ENCODE assay signal across 22 cellular contexts in genomic region chr9:93896496-93897033, GRCh38. TPM values are rescaled to one million over a fixed set of nuclear protein-coding genes. Genes with fewer than 3 reads are reported as not detected.
DNase-seq lines count a peak whose midpoint lies in the region; FAIRE-seq and TF ChIP-seq lines count a peak whose summit lies in the region.
"Had no signal": no experiment of that assay in that cellular context is flagged by ENCODE, and none has a peak within 500 bp of the region (broad histone marks: within the 10 kb centered on the region; RNA-seq: fewer than 3 reads in every experiment).

No MANE protein-coding gene starts in this region.

- peaks cover 4% of the 10 kb centered on the region for H3K36me3 Mint-ChIP-seq in activated naive CD4-positive, alpha-beta T cell treated with anti-CD3 and anti-CD28 coated beads for 36 hours (ENCODE audit: low read depth)

- peaks cover 0 to 25% (median 22%) of the 10 kb centered on the region in 8 donors for H3K9me3 ChIP-seq in spleen
- H3K9me3 ChIP-seq: body of pancreas had no signal

- CTCF ChIA-PET in activated naive CD4-positive, alpha-beta T cell treated with anti-CD3 and anti-CD28 coated beads for 36 hours (lab: Charles Lee), result no interaction called here

- H3K27ac Mint-ChIP-seq in activated naive CD4-positive, alpha-beta T cell treated with anti-CD3 and anti-CD28 coated beads for 36 hours, result no peak overlapping the region

- FAIRE-seq in GM12892 (lab: Jason Lieb, UNC), result no peak
- FAIRE-seq: urothelium cell line had no signal

- no peak overlapping the region for H3K4me3 ChIP-seq in spleen
- H3K4me3 ChIP-seq: body of pancreas, SK-N-MC had no signal

- no peak overlapping the region for H3K4me3 Mint-ChIP-seq in activated naive CD4-positive, alpha-beta T cell treated with anti-CD3 and anti-CD28 coated beads for 36 hours

- H3K9me3 Mint-ChIP-seq in activated naive CD4-positive, alpha-beta T cell treated with anti-CD3 and anti-CD28 coated beads for 36 hours, result peaks cover 9% of the 10 kb centered on the region

- peaks cover 23% of the 10 kb centered on the region for H3K4me1 Mint-ChIP-seq in activated naive CD4-positive, alpha-beta T cell treated with anti-CD3 and anti-CD28 coated beads for 36 hours (ENCODE audit: low read depth)

- WGBS in spleen, 5 donors, result 66 to 92% (median 83%) methylated on average over 4 to 9 of the region's 9 CpGs

- intact Hi-C loops in activated naive CD4-positive, alpha-beta T cell treated with anti-CD3 and anti-CD28 coated beads for 36 hours (cut with micrococcal nuclease), result no loop called here
- intact Hi-C loops in spleen (cut with DNase I; ENCODE audit: low total_unique reads), result no loop called here

- no peaks in the 10 kb centered on the region for H3K4me1 ChIP-seq in spleen

- no peaks in the 10 kb centered on the region for H3K36me3 ChIP-seq in spleen

- TF ChIP-seq POLR2A in GM12892 (IDR thresholded peaks at IDR 0.05; ENCODE audit: low read depth, low read length) (no peak), spleen (IDR thresholded peaks at IDR 0.05) (no peak)

- peak; percentile 2 for DNase-seq in activated naive CD4-positive, alpha-beta T cell treated with anti-CD3 and anti-CD28 coated beads for 36 hours
- no peak for DNase-seq in activated naive CD4-positive, alpha-beta T cell treated with Interleukin-2 at 50 U/mL for 16 hours
- peak; percentile 7 for DNase-seq in GM12892 (ENCODE audit: insufficient read length)
- DNase-seq in epidermal melanocyte (ENCODE audit: insufficient read length, low spot score), result peak; percentile 8
- peak; percentile 46 for DNase-seq in spleen
- no peak for DNase-seq in Kasumi-1 (lab: John Stamatoyannopoulos, UW)
- no peak for DNase-seq in NCI-H1105 (lab: John Stamatoyannopoulos, UW)
- DNase-seq in activated CD4-positive, alpha-beta T cell treated with anti-CD3 and anti-CD28 coated beads, Interleukin-2, amount 50 U/mL, for 4 hours, result no peak
- DNase-seq: ACHN; C1 segment of cervical spinal cord; effector CD8-positive, alpha-beta T cell; foreskin melanocyte; KBM-7; NCI-H146; NCI-H2171; NCI-H524 treated with DMSO at 0.1 percent for 48 hours had no signal

- TF ChIP-seq CTCF in spleen (IDR thresholded peaks at IDR 0.05 in 8 of 11, conservative IDR thresholded peaks at IDR 0.05 in 3 of 11), result no peak

- H3K27me3 ChIP-seq in spleen (replicated peaks in 1 of 7), result peaks cover 0 to 10% (median 0%) of the 10 kb centered on the region in 7 donors
- H3K27me3 ChIP-seq: body of pancreas had no signal

- H3K27me3 Mint-ChIP-seq in activated naive CD4-positive, alpha-beta T cell treated with anti-CD3 and anti-CD28 coated beads for 36 hours (ENCODE audit: low read depth), result no peaks in the 10 kb centered on the region

- H3K27ac ChIP-seq in spleen, result no peak overlapping the region
- H3K27ac ChIP-seq: body of pancreas, SK-N-MC had no signal

RNA-seq across cellular contexts. Expression of gene BARX1, which starts 58.6 kb away (rescaled TPM):
- under 1 TPM; 0.17 to 0.21 TPM for total RNA-seq in activated naive CD4-positive, alpha-beta T cell treated with anti-CD3 and anti-CD28 coated beads for 36 hours
- not detected for polyA plus RNA-seq in GM12892 (2012; ENCODE audit: missing spikeins)
- total RNA-seq in spleen, result not detected
- under 1 TPM in 2 of 3 donors, not detected in 1; 0.07 to 0.21 TPM for polyA plus RNA-seq in spleen
- total RNA-seq: kidney epithelial cell, RPMI7951, subcutaneous adipose tissue had no signal

Comparison
In these comparisons a context has a peak if more than half of its experiments do, and no peak if none do; other contexts are left out.
1. DNase-seq: peak in activated naive CD4-positive, alpha-beta T cell treated with anti-CD3 and anti-CD28 coated beads for 36 hours (single experiment), GM12892 (single experiment), epidermal melanocyte (single experiment) and spleen (single experiment); none in activated naive CD4-positive, alpha-beta T cell treated with Interleukin-2 at 50 U/mL for 16 hours (single experiment), Kasumi-1 (0 of 2), NCI-H1105 (single experiment) and activated CD4-positive, alpha-beta T cell treated with anti-CD3 and anti-CD28 coated beads, Interleukin-2, amount 50 U/mL, for 4 hours (0 of 2).